Comparison of ENCODE assay signal across 2 cellular contexts in the genomic region with DNA sequence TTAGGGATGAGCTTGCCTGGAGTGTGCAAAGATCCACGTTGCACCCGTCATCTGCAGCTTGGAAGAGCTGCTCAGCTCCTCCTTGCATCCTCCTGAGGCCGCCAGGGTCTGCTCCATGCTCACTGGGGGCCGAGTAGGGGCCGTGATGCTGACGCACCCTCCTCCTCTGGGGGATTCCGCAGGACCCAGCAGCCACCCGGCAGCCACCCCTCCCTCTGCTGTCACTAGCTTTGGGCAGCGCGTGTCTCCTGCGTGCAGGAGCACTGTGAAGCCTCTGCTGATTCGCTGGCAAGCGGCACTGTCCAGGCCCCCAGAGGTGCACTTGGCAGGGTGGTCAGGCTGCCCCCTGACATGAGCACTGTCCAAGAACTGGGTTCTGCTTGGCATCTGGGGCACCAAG.
TF ChIP-seq lines count a peak whose summit lies in the region.

No MANE protein-coding gene starts in this region.

TF ChIP-seq in HepG2, 621 proteins besides CTCF, POLR2A, EP300 and RAD21:
- TF ChIP-seq SNAPC2 (CRISPR knock-in tag; IDR thresholded peaks at IDR 0.05) (no peak), HDAC6 (IDR thresholded peaks at IDR 0.05; ENCODE audit: low read depth, low read length) (no peak), STAG1 (CRISPR knock-in tag; IDR thresholded peaks at IDR 0.05) (no peak), SYNCRIP (IDR thresholded peaks at IDR 0.05; ENCODE audit: insufficient read depth, low read depth, low read length) (no peak), ZNF3 (CRISPR knock-in tag; IDR thresholded peaks at IDR 0.05) (no peak), AGO2 (optimal IDR thresholded peaks at IDR 0.05; ENCODE audit: low read depth, low read length) (peak; percentile 17), KMT2A (CRISPR knock-in tag; IDR thresholded peaks at IDR 0.05) (no peak), ZNF326 (CRISPR knock-in tag; IDR thresholded peaks at IDR 0.05; ENCODE audit: borderline replicate concordance) (no peak), ARNTL (CRISPR knock-in tag; IDR thresholded peaks at IDR 0.05) (no peak), NFKB2 (CRISPR knock-in tag; IDR thresholded peaks at IDR 0.05; ENCODE audit: borderline replicate concordance) (0 out of 2 replicates have a peak, but pooled peaks have one; percentile 28), MYNN (CRISPR knock-in tag; IDR thresholded peaks at IDR 0.05; ENCODE audit: low read depth) (no peak)
- TF ChIP-seq, protein P1, sequence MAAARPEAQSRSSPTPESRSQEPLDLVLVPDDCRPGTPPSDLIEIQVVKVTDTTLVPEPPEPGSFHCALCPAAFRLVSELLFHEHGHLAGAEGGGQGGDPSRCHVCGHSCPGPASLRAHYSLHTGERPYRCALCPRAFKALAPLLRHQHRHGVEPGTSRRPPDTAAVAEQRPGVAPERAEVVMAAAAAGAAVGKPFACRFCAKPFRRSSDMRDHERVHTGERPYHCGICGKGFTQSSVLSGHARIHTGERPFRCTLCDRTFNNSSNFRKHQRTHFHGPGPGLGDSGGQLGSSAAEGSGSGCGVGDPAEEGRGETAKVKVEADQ (CRISPR knock-in tag; IDR thresholded peaks at IDR 0.05; ENCODE audit: borderline replicate concordance), result no peak
- TF ChIP-seq, protein P2, sequence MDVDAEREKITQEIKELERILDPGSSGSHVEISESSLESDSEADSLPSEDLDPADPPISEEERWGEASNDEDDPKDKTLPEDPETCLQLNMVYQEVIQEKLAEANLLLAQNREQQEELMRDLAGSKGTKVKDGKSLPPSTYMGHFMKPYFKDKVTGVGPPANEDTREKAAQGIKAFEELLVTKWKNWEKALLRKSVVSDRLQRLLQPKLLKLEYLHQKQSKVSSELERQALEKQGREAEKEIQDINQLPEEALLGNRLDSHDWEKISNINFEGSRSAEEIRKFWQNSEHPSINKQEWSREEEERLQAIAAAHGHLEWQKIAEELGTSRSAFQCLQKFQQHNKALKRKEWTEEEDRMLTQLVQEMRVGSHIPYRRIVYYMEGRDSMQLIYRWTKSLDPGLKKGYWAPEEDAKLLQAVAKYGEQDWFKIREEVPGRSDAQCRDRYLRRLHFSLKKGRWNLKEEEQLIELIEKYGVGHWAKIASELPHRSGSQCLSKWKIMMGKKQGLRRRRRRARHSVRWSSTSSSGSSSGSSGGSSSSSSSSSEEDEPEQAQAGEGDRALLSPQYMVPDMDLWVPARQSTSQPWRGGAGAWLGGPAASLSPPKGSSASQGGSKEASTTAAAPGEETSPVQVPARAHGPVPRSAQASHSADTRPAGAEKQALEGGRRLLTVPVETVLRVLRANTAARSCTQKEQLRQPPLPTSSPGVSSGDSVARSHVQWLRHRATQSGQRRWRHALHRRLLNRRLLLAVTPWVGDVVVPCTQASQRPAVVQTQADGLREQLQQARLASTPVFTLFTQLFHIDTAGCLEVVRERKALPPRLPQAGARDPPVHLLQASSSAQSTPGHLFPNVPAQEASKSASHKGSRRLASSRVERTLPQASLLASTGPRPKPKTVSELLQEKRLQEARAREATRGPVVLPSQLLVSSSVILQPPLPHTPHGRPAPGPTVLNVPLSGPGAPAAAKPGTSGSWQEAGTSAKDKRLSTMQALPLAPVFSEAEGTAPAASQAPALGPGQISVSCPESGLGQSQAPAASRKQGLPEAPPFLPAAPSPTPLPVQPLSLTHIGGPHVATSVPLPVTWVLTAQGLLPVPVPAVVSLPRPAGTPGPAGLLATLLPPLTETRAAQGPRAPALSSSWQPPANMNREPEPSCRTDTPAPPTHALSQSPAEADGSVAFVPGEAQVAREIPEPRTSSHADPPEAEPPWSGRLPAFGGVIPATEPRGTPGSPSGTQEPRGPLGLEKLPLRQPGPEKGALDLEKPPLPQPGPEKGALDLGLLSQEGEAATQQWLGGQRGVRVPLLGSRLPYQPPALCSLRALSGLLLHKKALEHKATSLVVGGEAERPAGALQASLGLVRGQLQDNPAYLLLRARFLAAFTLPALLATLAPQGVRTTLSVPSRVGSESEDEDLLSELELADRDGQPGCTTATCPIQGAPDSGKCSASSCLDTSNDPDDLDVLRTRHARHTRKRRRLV (CRISPR knock-in tag; IDR thresholded peaks at IDR 0.05), result no peak
- TF ChIP-seq, protein P3, sequence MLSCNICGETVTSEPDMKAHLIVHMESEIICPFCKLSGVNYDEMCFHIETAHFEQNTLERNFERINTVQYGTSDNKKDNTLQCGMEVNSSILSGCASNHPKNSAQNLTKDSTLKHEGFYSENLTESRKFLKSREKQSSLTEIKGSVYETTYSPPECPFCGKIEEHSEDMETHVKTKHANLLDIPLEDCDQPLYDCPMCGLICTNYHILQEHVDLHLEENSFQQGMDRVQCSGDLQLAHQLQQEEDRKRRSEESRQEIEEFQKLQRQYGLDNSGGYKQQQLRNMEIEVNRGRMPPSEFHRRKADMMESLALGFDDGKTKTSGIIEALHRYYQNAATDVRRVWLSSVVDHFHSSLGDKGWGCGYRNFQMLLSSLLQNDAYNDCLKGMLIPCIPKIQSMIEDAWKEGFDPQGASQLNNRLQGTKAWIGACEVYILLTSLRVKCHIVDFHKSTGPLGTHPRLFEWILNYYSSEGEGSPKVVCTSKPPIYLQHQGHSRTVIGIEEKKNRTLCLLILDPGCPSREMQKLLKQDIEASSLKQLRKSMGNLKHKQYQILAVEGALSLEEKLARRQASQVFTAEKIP (CRISPR knock-in tag; IDR thresholded peaks at IDR 0.05; ENCODE audit: borderline replicate concordance), result no peak

TF ChIP-seq in H1, 55 proteins besides CTCF, POLR2A, EP300 and RAD21:
- TF ChIP-seq SAP30 (IDR thresholded peaks at IDR 0.05; ENCODE audit: insufficient read depth, insufficient replicate concordance, low read length), result no peak
